12 cellular contexts compared by ENCODE assay signal in genomic region chr1:216598448-216598847, GRCh38.
DNase-seq lines count a peak whose midpoint lies in the region; TF ChIP-seq lines count a peak whose summit lies in the region.
"Had no signal": no experiment of that assay in that cellular context is flagged by ENCODE, and none has a peak within 500 bp of the region (broad histone marks: within the 10 kb centered on the region; RNA-seq: fewer than 3 reads in every experiment).

No MANE protein-coding gene starts in this region.

- H3K9ac ChIP-seq in HUES48 (ENCODE audit: low read depth, low read length): no peak overlapping the region
- H3K9ac ChIP-seq in NT2/D1 (ENCODE audit: insufficient read length, low read depth): no peak overlapping the region
- H3K9ac ChIP-seq: BLaER1, KMS-11 had no signal

- peaks cover 11% of the 10 kb centered on the region for H3K36me3 Mint-ChIP-seq in Calu3 (ENCODE audit: insufficient read depth, unreplicated experiment)
- H3K36me3 Mint-ChIP-seq: CD4-positive, CD25-positive, alpha-beta regulatory T cell had no signal

- no peaks in the 10 kb centered on the region for H3K27me3 Mint-ChIP-seq in Calu3 (ENCODE audit: unreplicated experiment)

- CTCF ChIA-PET in Calu3 (lab: Charles Lee): no interaction called here

- peaks cover 18% of the 10 kb centered on the region for H3K27me3 ChIP-seq in HUES48 (ENCODE audit: control insufficient read depth, insufficient read depth, low read length)
- H3K27me3 ChIP-seq in NT2/D1 (ENCODE audit: insufficient read depth, insufficient read length): peaks cover 4% of the 10 kb centered on the region
- H3K27me3 ChIP-seq in BE2C: no peaks in the 10 kb centered on the region
- H3K27me3 ChIP-seq: BLaER1 had no signal

- H3K4me3 Mint-ChIP-seq in Calu3 (ENCODE audit: low read depth, unreplicated experiment): no peak overlapping the region
- H3K4me3 Mint-ChIP-seq: CD4-positive, CD25-positive, alpha-beta regulatory T cell had no signal

- H3K4me1 ChIP-seq in HUES48 (ENCODE audit: control insufficient read depth, insufficient read depth, low read length) (peaks cover 27% of the 10 kb centered on the region), NT2/D1 (ENCODE audit: insufficient read depth, insufficient read length) (no peaks in the 10 kb centered on the region), BE2C (peaks cover 54% of the 10 kb centered on the region)
- H3K4me1 ChIP-seq: A549, BLaER1 had no signal

- peaks cover 9% of the 10 kb centered on the region for H3K4me1 Mint-ChIP-seq in Calu3 (ENCODE audit: low read depth, unreplicated experiment)
- H3K4me1 Mint-ChIP-seq: CD4-positive, CD25-positive, alpha-beta regulatory T cell had no signal

- H3K9me3 Mint-ChIP-seq in Calu3 (ENCODE audit: low read depth, unreplicated experiment): no peaks in the 10 kb centered on the region

- peak overlapping the region; percentile 70 for H3K27ac ChIP-seq in HUES48 (ENCODE audit: low read depth, low read length)
- H3K27ac ChIP-seq: A549, BLaER1, KMS-11 had no signal

- H3K9me3 ChIP-seq in HUES48 (ENCODE audit: control insufficient read depth, insufficient read depth, low read length) (no peaks in the 10 kb centered on the region), NT2/D1 (ENCODE audit: insufficient read depth, low read length) (no peaks in the 10 kb centered on the region), BE2C (no peaks in the 10 kb centered on the region)
- H3K9me3 ChIP-seq: A549, BLaER1 had no signal

- H3K27ac Mint-ChIP-seq in Calu3 (ENCODE audit: unreplicated experiment): no peak overlapping the region
- H3K27ac Mint-ChIP-seq: CD4-positive, CD25-positive, alpha-beta regulatory T cell had no signal

- TF ChIP-seq CTCF in BE2C (IDR thresholded peaks at IDR 0.05; ENCODE audit: low read depth, low read length) (no peak), Calu3 (IDR thresholded peaks at IDR 0.05; ENCODE audit: unreplicated experiment) (no peak)

- no TSS peak for BruUV-seq in Calu3 (replicated peaks; lab: Mats Ljungman, UMichigan)

- H3K36me3 ChIP-seq in HUES48 (ENCODE audit: control insufficient read depth, insufficient read depth, low read length): no peaks in the 10 kb centered on the region
- no peaks in the 10 kb centered on the region for H3K36me3 ChIP-seq in NT2/D1 (ENCODE audit: insufficient read depth, insufficient read length, low read length)
- H3K36me3 ChIP-seq in BE2C: peaks cover 3% of the 10 kb centered on the region; the same call in 1 of the 2 replicates
- H3K36me3 ChIP-seq: BLaER1 had no signal

- H3K4me3 ChIP-seq in HUES48 (ENCODE audit: low read depth, low read length) (no peak overlapping the region), NT2/D1 (ENCODE audit: insufficient read length, low read depth) (no peak overlapping the region), BE2C (ENCODE audit: low read depth, low read length) (no peak overlapping the region)
- H3K4me3 ChIP-seq: A549, BLaER1 had no signal

- intact Hi-C loops in Calu3 (cut with micrococcal nuclease; ENCODE audit: unreplicated experiment): no loop called here

- DNase-seq in NT2/D1 (ENCODE audit: low read depth, low spot score) (peak; percentile 54), iPS DF 19.7 (ENCODE audit: low read depth, low spot score) (peak; percentile 15), BE2C (no peak), Calu3 (no peak), C1 segment of cervical spinal cord (lab: John Stamatoyannopoulos, UW) (no peak), NCI-H187 treated with DMSO at 0.1 percent for 48 hours (lab: John Stamatoyannopoulos, UW) (no peak)
- DNase-seq: CD4-positive, CD25-positive, alpha-beta regulatory T cell; DMS79 had no signal

Comparison
In these comparisons a context has a peak if more than half of its experiments do, and no peak if none do; other contexts are left out.
1. DNase-seq: peak in NT2/D1 (single experiment) and iPS DF 19.7 (single experiment); none in BE2C (single experiment), Calu3 (single experiment), C1 segment of cervical spinal cord (0 of 14) and NCI-H187 treated with DMSO at 0.1 percent for 48 hours (single experiment).